ENCODE assay signal across 9 cellular contexts in genomic region chr17:42683407-42684031, GRCh38. TPM values are rescaled to one million over a fixed set of nuclear protein-coding genes. Genes with fewer than 3 reads are reported as not detected.
DNase-seq lines count a peak whose midpoint lies in the region; ATAC-seq and TF ChIP-seq lines count a peak whose summit lies in the region.
"Had no signal": no experiment of that assay in that cellular context is flagged by ENCODE, and none has a peak within 500 bp of the region (broad histone marks: within the 10 kb centered on the region; RNA-seq: fewer than 3 reads in every experiment).

No MANE protein-coding gene starts in this region.

- H3K9ac ChIP-seq in skeletal muscle satellite cell (ENCODE audit: low read depth, low read length): peak overlapping the region; percentile 54

- DNase-seq in activated naive CD8-positive, alpha-beta T cell treated with anti-CD3 and anti-CD28 coated beads for 36 hours: peak; percentile 32
- DNase-seq in right cardiac atrium (peak; percentile 66 to 86 (median 85)), activated gamma-delta T cell (lab: John Stamatoyannopoulos, UW) (no peak), globus pallidus (ENCODE audit: low spot score) (no peak), NCI-H1105 (lab: John Stamatoyannopoulos, UW) (no peak)

- no peaks in the 10 kb centered on the region for H3K36me3 Mint-ChIP-seq in activated naive CD8-positive, alpha-beta T cell treated with anti-CD3 and anti-CD28 coated beads for 36 hours

- peak; percentile 59 for TF ChIP-seq POLR2A in GM19099 (IDR thresholded peaks at IDR 0.05; ENCODE audit: extremely low read depth, insufficient read length, low read depth)

- 6% methylated on average over 25 of the region's 25 CpGs for WGBS in right cardiac atrium

- H3K36me3 ChIP-seq in skeletal muscle satellite cell (ENCODE audit: insufficient read depth, low read length): peaks cover 4% of the 10 kb centered on the region

- no peak overlapping the region for H3K27ac ChIP-seq in right cardiac atrium (ENCODE audit: low read length)

- ATAC-seq in right cardiac atrium (peak; percentile 7 to 26), GM19324 (IDR thresholded peaks at IDR 0.05; ENCODE audit: low FRiP score, unreplicated experiment) (no peak)

- H3K9me3 ChIP-seq in right cardiac atrium (ENCODE audit: control insufficient read depth, low read length) (no peaks in the 10 kb centered on the region), skeletal muscle satellite cell (replicated peaks; ENCODE audit: low read length) (no peaks in the 10 kb centered on the region)

- intact Hi-C loops in right cardiac atrium (cut with DNase I): loop anchor here in 2 of 4 donors (5.0 to 10.0 kb wide), 2 partner anchors 76 to 79 kb away; partner anchors contain the start of genes RETREG3 (in 2 of the 2) and TUBG1 (in 2 of the 2)

- H3K27me3 Mint-ChIP-seq in activated naive CD8-positive, alpha-beta T cell treated with anti-CD3 and anti-CD28 coated beads for 36 hours: peaks cover 45% of the 10 kb centered on the region

- H3K4me1 ChIP-seq in right cardiac atrium (ENCODE audit: control insufficient read depth, insufficient read depth, low read length): peaks cover 4% of the 10 kb centered on the region
- H3K4me1 ChIP-seq in skeletal muscle satellite cell (ENCODE audit: control insufficient read depth, insufficient read depth, low read length): peaks cover 31% of the 10 kb centered on the region

- H3K4me3 Mint-ChIP-seq in activated naive CD8-positive, alpha-beta T cell treated with anti-CD3 and anti-CD28 coated beads for 36 hours: no peak overlapping the region

- H3K27ac Mint-ChIP-seq in activated naive CD8-positive, alpha-beta T cell treated with anti-CD3 and anti-CD28 coated beads for 36 hours: no peak overlapping the region

- H3K4me1 Mint-ChIP-seq in activated naive CD8-positive, alpha-beta T cell treated with anti-CD3 and anti-CD28 coated beads for 36 hours: peaks cover 41% of the 10 kb centered on the region

- peak overlapping the region; percentile 20 for H3K4me3 ChIP-seq in right cardiac atrium (ENCODE audit: low read length)
- H3K4me3 ChIP-seq in skeletal muscle satellite cell (ENCODE audit: low read length): peak overlapping the region; percentile 76

- peak overlapping the region; percentile 91 for H3K4me2 ChIP-seq in skeletal muscle satellite cell (ENCODE audit: low read length)

- H3K9me3 Mint-ChIP-seq in activated naive CD8-positive, alpha-beta T cell treated with anti-CD3 and anti-CD28 coated beads for 36 hours: no peaks in the 10 kb centered on the region

- H3K27me3 ChIP-seq in right cardiac atrium (ENCODE audit: control insufficient read depth, insufficient read depth) (no peaks in the 10 kb centered on the region), skeletal muscle satellite cell (ENCODE audit: control insufficient read depth, insufficient read depth, low read length) (no peaks in the 10 kb centered on the region)

RNA-seq across cellular contexts. Expression of gene CNTNAP1, which starts 1.2 kb away (rescaled TPM):
- under 1 TPM; 0.68 to 0.70 TPM for total RNA-seq in activated naive CD8-positive, alpha-beta T cell treated with anti-CD3 and anti-CD28 coated beads for 36 hours
- 1 to 10 TPM; 4.6 to 9.9 (median 7.1) TPM for total RNA-seq in right cardiac atrium
- 4.6 TPM for polyA plus RNA-seq in right cardiac atrium
- 20.3 and 20.5 TPM in 2 replicates for total RNA-seq in skeletal muscle satellite cell (2012; rRNA removed)

RNA-seq across cellular contexts. Expression of gene CCR10, which starts 1.9 kb away (rescaled TPM):
- total RNA-seq in activated naive CD8-positive, alpha-beta T cell treated with anti-CD3 and anti-CD28 coated beads for 36 hours: under 1 TPM; 0.12 to 0.25 TPM
- total RNA-seq in right cardiac atrium: 1 to 10 TPM; 1.8 to 2.9 (median 2.5) TPM
- polyA plus RNA-seq in right cardiac atrium: 2.6 TPM
- total RNA-seq in skeletal muscle satellite cell (2012; rRNA removed): 5.0 and 5.6 TPM in 2 replicates
- total RNA-seq: bronchial epithelial cell had no signal

RNA-seq across cellular contexts. Expression of gene PLEKHH3, which starts 6.7 kb away (rescaled TPM):
- total RNA-seq in activated naive CD8-positive, alpha-beta T cell treated with anti-CD3 and anti-CD28 coated beads for 36 hours: under 1 TPM; 0.85 to 0.90 TPM
- 10 to 100 TPM; 14.4 to 30.8 (median 23.9) TPM for total RNA-seq in right cardiac atrium
- polyA plus RNA-seq in right cardiac atrium: 23.0 TPM
- 10.9 and 12.9 TPM in 2 replicates for total RNA-seq in skeletal muscle satellite cell (2012; rRNA removed)

RNA-seq across cellular contexts. Expression of gene TUBG2, which starts 24.4 kb away (rescaled TPM):
- total RNA-seq in activated naive CD8-positive, alpha-beta T cell treated with anti-CD3 and anti-CD28 coated beads for 36 hours: 1 to 10 TPM; 7.1 to 7.8 TPM
- total RNA-seq in right cardiac atrium: 10 to 100 TPM; 11.6 to 21.3 (median 18.4) TPM
- 19.8 TPM for polyA plus RNA-seq in right cardiac atrium
- 13.3 and 14.4 TPM in 2 replicates for total RNA-seq in skeletal muscle satellite cell (2012; rRNA removed)

Comparison
In these comparisons a context has a peak if more than half of its experiments do, and no peak if none do; other contexts are left out.
1. DNase-seq: peak in activated naive CD8-positive, alpha-beta T cell treated with anti-CD3 and anti-CD28 coated beads for 36 hours (single experiment) and right cardiac atrium (3 of 3); none in activated gamma-delta T cell (single experiment), globus pallidus (single experiment) and NCI-H1105 (single experiment).
2. RNA of gene PLEKHH3, which starts 6.7 kb away (total RNA-seq): 14.4 to 30.8 TPM in right cardiac atrium; 0.85 to 0.90 TPM in activated naive CD8-positive, alpha-beta T cell treated with anti-CD3 and anti-CD28 coated beads for 36 hours; every median in the first group is over 4 times any median in the second.